In genomic region chr19:13623686-13624405, GRCh38 we compare ENCODE assay signal across 17 cellular contexts.
A peak's percentile ranks its signal among the peaks of the same experiment; 100 is the strongest.
DNase-seq lines count a peak whose midpoint lies in the region; ATAC-seq and TF ChIP-seq lines count a peak whose summit lies in the region.
"Had no signal": no experiment of that assay in that cellular context is flagged by ENCODE, and none has a peak within 500 bp of the region (broad histone marks: within the 10 kb centered on the region; RNA-seq: fewer than 3 reads in every experiment).

No MANE protein-coding gene starts in this region.

- TF ChIP-seq RAD21 in neural cell (conservative IDR thresholded peaks at IDR 0.05) = no peak

- H3K9me3 Mint-ChIP-seq in GM23338 = no peaks in the 10 kb centered on the region; the same call in 2 of the 3 replicates
- no peaks in the 10 kb centered on the region for H3K9me3 Mint-ChIP-seq in activated naive CD8-positive, alpha-beta T cell treated with anti-CD3 and anti-CD28 coated beads for 36 hours
- H3K9me3 Mint-ChIP-seq: activated T-cell treated with anti-CD3 and anti-CD28 coated beads, Interleukin-2, amount 50 U/mL, for 4 hours; naive thymus-derived CD8-positive, alpha-beta T cell had no signal

- DNase-seq in GM23338 (ENCODE audit: low spot score) = peak; percentile 27
- peak; percentile 47 for DNase-seq in NCI-H1417 treated with DMSO at 0.1 percent for 48 hours (lab: John Stamatoyannopoulos, UW)
- no peak for DNase-seq in astrocyte of the cerebellum (ENCODE audit: low read depth)
- DNase-seq in activated naive CD8-positive, alpha-beta T cell treated with anti-CD3 and anti-CD28 coated beads for 36 hours = no peak
- DNase-seq: activated T-cell treated with anti-CD3 and anti-CD28 coated beads, Interleukin-2, amount 50 U/mL, for 4 hours; adrenal gland; EL; left ventricle myocardium superior; MV-4-11; naive thymus-derived CD8-positive, alpha-beta T cell; SJCRH30; stimulated activated CD4-positive, alpha-beta T cell treated with anti-CD3 and anti-CD28 coated beads, Interleukin-2, amount 100 ng/mL, for 24 hours had no signal

- H3K27me3 Mint-ChIP-seq in GM23338 (ENCODE audit: insufficient read depth, low read depth, poor library complexity) = peaks cover 12% of the 10 kb centered on the region
- peaks cover 62% of the 10 kb centered on the region for H3K27me3 Mint-ChIP-seq in activated naive CD8-positive, alpha-beta T cell treated with anti-CD3 and anti-CD28 coated beads for 36 hours

- peak overlapping the region; percentile 97 for H2AFZ ChIP-seq in GM23338
- peak overlapping the region; percentile 14 for H2AFZ ChIP-seq in neural cell (ENCODE audit: low read depth, low read length)

- no peak overlapping the region for H3K27ac Mint-ChIP-seq in GM23338
- H3K27ac Mint-ChIP-seq in activated naive CD8-positive, alpha-beta T cell treated with anti-CD3 and anti-CD28 coated beads for 36 hours = no peak overlapping the region

- H3K27me3 ChIP-seq in GM23338 (ENCODE audit: insufficient read depth) = no peaks in the 10 kb centered on the region
- H3K27me3 ChIP-seq in neural cell (ENCODE audit: insufficient read depth, low read depth, low read length) = no peaks in the 10 kb centered on the region

- H3K36me3 ChIP-seq in GM23338 (ENCODE audit: insufficient read depth) = no peaks in the 10 kb centered on the region
- H3K36me3 ChIP-seq in neural cell (ENCODE audit: insufficient read depth, low read length) = no peaks in the 10 kb centered on the region
- H3K36me3 ChIP-seq: adrenal gland, BLaER1, SJCRH30 had no signal

- H3K4me2 ChIP-seq in GM23338 (peak overlapping the region; percentile 49), neural cell (ENCODE audit: low read length) (no peak overlapping the region)
- H3K4me2 ChIP-seq: BLaER1 had no signal

- no peaks in the 10 kb centered on the region for H3K9me3 ChIP-seq in neural cell (ENCODE audit: low read length)
- H3K9me3 ChIP-seq: adrenal gland, BLaER1, SJCRH30 had no signal

- in situ Hi-C loops in astrocyte of the cerebellum (cut with HindIII; ENCODE audit: low sequenced_read_pairs) = no loop called here

- H4K20me1 ChIP-seq in GM23338 (replicated peaks; ENCODE audit: insufficient read depth) (no peaks in the 10 kb centered on the region), neural cell (ENCODE audit: insufficient read depth) (no peaks in the 10 kb centered on the region)
- H4K20me1 ChIP-seq: BLaER1 had no signal

- no peak overlapping the region for H3K9ac ChIP-seq in neural cell (ENCODE audit: low read length)
- H3K9ac ChIP-seq: BLaER1 had no signal

- peaks cover 49% of the 10 kb centered on the region for H3K4me1 ChIP-seq in GM23338 (ENCODE audit: insufficient read depth)
- H3K4me1 ChIP-seq: adrenal gland, BLaER1 had no signal

- H3K27ac ChIP-seq in GM23338 (ENCODE audit: low read depth) = no peak overlapping the region
- H3K27ac ChIP-seq in neural cell (ENCODE audit: low read length) = no peak overlapping the region
- H3K27ac ChIP-seq: BLaER1, SJCRH30 had no signal

- no peak overlapping the region for H3K4me3 ChIP-seq in GM23338
- H3K4me3 ChIP-seq in astrocyte of the cerebellum (ENCODE audit: low read depth, low read length) = peak overlapping the region; percentile 21
- no peak overlapping the region for H3K4me3 ChIP-seq in neural cell (ENCODE audit: low read length)
- H3K4me3 ChIP-seq: adrenal gland, BLaER1, SJCRH30 had no signal

- H3K4me3 Mint-ChIP-seq in GM23338 = peak overlapping the region; percentile 12; the same call in 1 of the 3 replicates
- no peak overlapping the region for H3K4me3 Mint-ChIP-seq in activated naive CD8-positive, alpha-beta T cell treated with anti-CD3 and anti-CD28 coated beads for 36 hours
- H3K4me3 Mint-ChIP-seq: activated T-cell treated with anti-CD3 and anti-CD28 coated beads, Interleukin-2, amount 50 U/mL, for 4 hours; naive thymus-derived CD8-positive, alpha-beta T cell had no signal

- H3K36me3 Mint-ChIP-seq in GM23338 (ENCODE audit: low read depth) = no peaks in the 10 kb centered on the region
- H3K36me3 Mint-ChIP-seq in activated naive CD8-positive, alpha-beta T cell treated with anti-CD3 and anti-CD28 coated beads for 36 hours = no peaks in the 10 kb centered on the region
- H3K36me3 Mint-ChIP-seq: naive thymus-derived CD8-positive, alpha-beta T cell had no signal

- TF ChIP-seq EP300 in neural cell (conservative IDR thresholded peaks at IDR 0.05; ENCODE audit: poor library complexity, severe bottlenecking) = no peak

- H3F3A ChIP-seq in GM23338 (replicated peaks; ENCODE audit: low read depth) = no peaks in the 10 kb centered on the region
- H3F3A ChIP-seq in neural cell (ENCODE audit: insufficient read depth, low read length, poor library complexity, severe bottlenecking) = no peaks in the 10 kb centered on the region

- H3K79me2 ChIP-seq in GM23338 (replicated peaks; ENCODE audit: insufficient read depth) (no peaks in the 10 kb centered on the region), neural cell (replicated peaks; ENCODE audit: insufficient read depth, low read length) (no peaks in the 10 kb centered on the region)

- TF ChIP-seq CTCF in GM23338 (conservative IDR thresholded peaks at IDR 0.05; ENCODE audit: low read depth in 2 of 2) (no peak), astrocyte of the cerebellum (IDR thresholded peaks at IDR 0.05; ENCODE audit: low read depth, low read length, missing control alignments) (no peak), neural cell (IDR thresholded peaks at IDR 0.05; ENCODE audit: poor library complexity, severe bottlenecking) (no peak)

- H3K4me1 Mint-ChIP-seq in GM23338 = peaks cover 44% of the 10 kb centered on the region
- no peaks in the 10 kb centered on the region for H3K4me1 Mint-ChIP-seq in activated naive CD8-positive, alpha-beta T cell treated with anti-CD3 and anti-CD28 coated beads for 36 hours
- H3K4me1 Mint-ChIP-seq: naive thymus-derived CD8-positive, alpha-beta T cell had no signal

- H3K9me2 ChIP-seq in GM23338 (ENCODE audit: insufficient read depth) = no peaks in the 10 kb centered on the region
- no peaks in the 10 kb centered on the region for H3K9me2 ChIP-seq in neural cell (ENCODE audit: insufficient read depth, low read length)

- peak; percentile 17; the same call in 2 of the 3 replicates for ATAC-seq in GM23338
- no peak for ATAC-seq in GM21447 (IDR thresholded peaks at IDR 0.05; ENCODE audit: unreplicated experiment)
- no peak for ATAC-seq in GM19328 (IDR thresholded peaks at IDR 0.05; ENCODE audit: unreplicated experiment)
- ATAC-seq: activated T-cell treated with anti-CD3 and anti-CD28 coated beads, Interleukin-2, amount 50 U/mL, for 4 hours; esophagus mucosa; left ventricle myocardium superior; naive thymus-derived CD8-positive, alpha-beta T cell had no signal

TF ChIP-seq in GM23338, 12 proteins besides CTCF, POLR2A, EP300 and RAD21 (continues in another document):
- TF ChIP-seq POLR2AphosphoS5 (IDR thresholded peaks at IDR 0.05; ENCODE audit: low read depth) (no peak), CREB1 (CRISPR knock-in tag; IDR thresholded peaks at IDR 0.05; ENCODE audit: low read depth) (no peak), ZNF114 (CRISPR knock-in tag; IDR thresholded peaks at IDR 0.05) (no peak), STAT1 (IDR thresholded peaks at IDR 0.05; ENCODE audit: unreplicated experiment) (no peak), ZNF331 (CRISPR knock-in tag; IDR thresholded peaks at IDR 0.05; ENCODE audit: low read depth) (no peak), JUNB (IDR thresholded peaks at IDR 0.05; ENCODE audit: unreplicated experiment) (no peak)

TF ChIP-seq in neural cell, 6 proteins besides CTCF, POLR2A, EP300 and RAD21:
- TF ChIP-seq SMC3 (conservative IDR thresholded peaks at IDR 0.05; ENCODE audit: poor library complexity) = no peak
- no peak for TF ChIP-seq POLR2AphosphoS5 (IDR thresholded peaks at IDR 0.05)
- TF ChIP-seq, protein P1, sequence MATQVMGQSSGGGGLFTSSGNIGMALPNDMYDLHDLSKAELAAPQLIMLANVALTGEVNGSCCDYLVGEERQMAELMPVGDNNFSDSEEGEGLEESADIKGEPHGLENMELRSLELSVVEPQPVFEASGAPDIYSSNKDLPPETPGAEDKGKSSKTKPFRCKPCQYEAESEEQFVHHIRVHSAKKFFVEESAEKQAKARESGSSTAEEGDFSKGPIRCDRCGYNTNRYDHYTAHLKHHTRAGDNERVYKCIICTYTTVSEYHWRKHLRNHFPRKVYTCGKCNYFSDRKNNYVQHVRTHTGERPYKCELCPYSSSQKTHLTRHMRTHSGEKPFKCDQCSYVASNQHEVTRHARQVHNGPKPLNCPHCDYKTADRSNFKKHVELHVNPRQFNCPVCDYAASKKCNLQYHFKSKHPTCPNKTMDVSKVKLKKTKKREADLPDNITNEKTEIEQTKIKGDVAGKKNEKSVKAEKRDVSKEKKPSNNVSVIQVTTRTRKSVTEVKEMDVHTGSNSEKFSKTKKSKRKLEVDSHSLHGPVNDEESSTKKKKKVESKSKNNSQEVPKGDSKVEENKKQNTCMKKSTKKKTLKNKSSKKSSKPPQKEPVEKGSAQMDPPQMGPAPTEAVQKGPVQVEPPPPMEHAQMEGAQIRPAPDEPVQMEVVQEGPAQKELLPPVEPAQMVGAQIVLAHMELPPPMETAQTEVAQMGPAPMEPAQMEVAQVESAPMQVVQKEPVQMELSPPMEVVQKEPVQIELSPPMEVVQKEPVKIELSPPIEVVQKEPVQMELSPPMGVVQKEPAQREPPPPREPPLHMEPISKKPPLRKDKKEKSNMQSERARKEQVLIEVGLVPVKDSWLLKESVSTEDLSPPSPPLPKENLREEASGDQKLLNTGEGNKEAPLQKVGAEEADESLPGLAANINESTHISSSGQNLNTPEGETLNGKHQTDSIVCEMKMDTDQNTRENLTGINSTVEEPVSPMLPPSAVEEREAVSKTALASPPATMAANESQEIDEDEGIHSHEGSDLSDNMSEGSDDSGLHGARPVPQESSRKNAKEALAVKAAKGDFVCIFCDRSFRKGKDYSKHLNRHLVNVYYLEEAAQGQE (IDR thresholded peaks at IDR 0.05; ENCODE audit: borderline replicate concordance) = no peak
- TF ChIP-seq EZH2 (IDR thresholded peaks at IDR 0.05; ENCODE audit: borderline replicate concordance, insufficient read depth, low read length, poor library complexity, severe bottlenecking) = no peak
- no peak for TF ChIP-seq MXI1 (conservative IDR thresholded peaks at IDR 0.05; ENCODE audit: poor library complexity, severe bottlenecking)
- TF ChIP-seq TAF1 (IDR thresholded peaks at IDR 0.05; ENCODE audit: low read depth) = no peak

Comparison
In these comparisons a context has a peak if more than half of its experiments do, and no peak if none do; other contexts are left out.
1. DNase-seq: peak in GM23338 (single experiment) and NCI-H1417 treated with DMSO at 0.1 percent for 48 hours (single experiment); none in astrocyte of the cerebellum (single experiment) and activated naive CD8-positive, alpha-beta T cell treated with anti-CD3 and anti-CD28 coated beads for 36 hours (single experiment).